In genomic region chr3:168088106-168088722, GRCh38 we compare ENCODE assay signal across 9 cellular contexts. TPM values are rescaled to one million over a fixed set of nuclear protein-coding genes. Genes with fewer than 3 reads are reported as not detected.
A peak's percentile ranks its signal among the peaks of the same experiment; 100 is the strongest.
DNase-seq lines count a peak whose midpoint lies in the region; ATAC-seq, FAIRE-seq and TF ChIP-seq lines count a peak whose summit lies in the region.
"Had no signal": no experiment of that assay in that cellular context is flagged by ENCODE, and none has a peak within 500 bp of the region (broad histone marks: within the 10 kb centered on the region; RNA-seq: fewer than 3 reads in every experiment).

No MANE protein-coding gene starts in this region.

- peaks cover 16% of the 10 kb centered on the region for H3K4me1 ChIP-seq in foreskin keratinocyte

- H3K27me3 ChIP-seq in foreskin keratinocyte = no peaks in the 10 kb centered on the region

- TF ChIP-seq CTCF in 22Rv1 (IDR thresholded peaks at IDR 0.05) = peak; percentile 42
- TF ChIP-seq CTCF in NB4 (IDR thresholded peaks at IDR 0.05; ENCODE audit: low read depth, low read length) = peak; percentile 20
- peak; percentile 43 for TF ChIP-seq CTCF in foreskin keratinocyte (conservative IDR thresholded peaks at IDR 0.05)

- H3K27ac ChIP-seq in 22Rv1 (peak overlapping the region; percentile 14; the same call in 1 of the 2 replicates), foreskin keratinocyte (no peak overlapping the region)

- TF ChIP-seq POLR2A in NB4 (IDR thresholded peaks at IDR 0.05; ENCODE audit: extremely low read depth, insufficient read length) = no peak

- DNase-seq in GM18507 (ENCODE audit: extremely low spot score, insufficient read length, low read depth) (no peak), NB4 (ENCODE audit: low read depth) (peak; percentile 64), foreskin keratinocyte (no peak), sciatic nerve (ENCODE audit: low spot score) (no peak), KG1 (lab: John Stamatoyannopoulos, UW) (no peak)
- no peak for DNase-seq in stimulated activated CD4-positive, alpha-beta T cell treated with anti-CD3 and anti-CD28 coated beads, Interleukin-2, amount 100 ng/mL, for 24 hours

- H3K4me3 ChIP-seq in NB4 (ENCODE audit: low read depth, low read length) = no peak overlapping the region

- FAIRE-seq in GM18507 (lab: Jason Lieb, UNC) = peak; percentile 86
- FAIRE-seq: colon had no signal

- intact Hi-C loops in sciatic nerve (cut with DNase I) = no loop called here

- ATAC-seq in HG02678 (IDR thresholded peaks at IDR 0.05; ENCODE audit: unreplicated experiment) (peak; percentile 82), foreskin keratinocyte (peak; percentile 73), sciatic nerve (no peak)

RNA-seq across cellular contexts. Expression of gene GOLIM4, which starts 7.5 kb away (rescaled TPM):
- total RNA-seq in foreskin keratinocyte (33.4 and 37.9 TPM in 2 replicates), sciatic nerve (48.9 TPM)
- 7.4 and 8.2 TPM in 2 replicates for polyA plus RNA-seq in foreskin keratinocyte
